1 cellular context compared by ENCODE assay signal in genomic region chr17:18377437-18378204, GRCh38.
A peak's percentile ranks its signal among the peaks of the same experiment; 100 is the strongest.
TF ChIP-seq lines count a peak whose summit lies in the region.

TSS of gene EVPLL (plus strand) at chr17:18377778. CDS start at chr17:18380938, 3,160 bp downstream.

TF ChIP-seq in HepG2, 621 proteins besides CTCF, POLR2A, EP300 and RAD21 (continued from another document):
- TF ChIP-seq FOXP4 (CRISPR knock-in tag; IDR thresholded peaks at IDR 0.05) (no peak), ZNF7 (CRISPR knock-in tag; IDR thresholded peaks at IDR 0.05) (no peak), ZNF264 (CRISPR knock-in tag; IDR thresholded peaks at IDR 0.05) (no peak), HNF4A (CRISPR knock-in tag; IDR thresholded peaks at IDR 0.05) (no peak), ARNT (IDR thresholded peaks at IDR 0.05) (no peak), YEATS2 (CRISPR knock-in tag; IDR thresholded peaks at IDR 0.05; ENCODE audit: borderline replicate concordance) (no peak), NAIF1 (CRISPR knock-in tag; IDR thresholded peaks at IDR 0.05; ENCODE audit: borderline replicate concordance) (no peak), SMARCE1 (IDR thresholded peaks at IDR 0.05; ENCODE audit: borderline replicate concordance) (no peak), ZNF20 (CRISPR knock-in tag; IDR thresholded peaks at IDR 0.05) (no peak), TEF (CRISPR knock-in tag; IDR thresholded peaks at IDR 0.05) (peak; percentile 69; the same call in 1 of the 2 replicates), TIGD3 (CRISPR knock-in tag; IDR thresholded peaks at IDR 0.05; ENCODE audit: borderline replicate concordance) (no peak), ZSCAN9 (CRISPR knock-in tag; IDR thresholded peaks at IDR 0.05; ENCODE audit: borderline replicate concordance) (no peak), ZNF687 (CRISPR knock-in tag; IDR thresholded peaks at IDR 0.05) (peak; percentile 67), ZNF576 (CRISPR knock-in tag; IDR thresholded peaks at IDR 0.05) (no peak), ZNF44 (CRISPR knock-in tag; IDR thresholded peaks at IDR 0.05) (no peak)
